22 cellular contexts compared by ENCODE assay signal in the genomic region with DNA sequence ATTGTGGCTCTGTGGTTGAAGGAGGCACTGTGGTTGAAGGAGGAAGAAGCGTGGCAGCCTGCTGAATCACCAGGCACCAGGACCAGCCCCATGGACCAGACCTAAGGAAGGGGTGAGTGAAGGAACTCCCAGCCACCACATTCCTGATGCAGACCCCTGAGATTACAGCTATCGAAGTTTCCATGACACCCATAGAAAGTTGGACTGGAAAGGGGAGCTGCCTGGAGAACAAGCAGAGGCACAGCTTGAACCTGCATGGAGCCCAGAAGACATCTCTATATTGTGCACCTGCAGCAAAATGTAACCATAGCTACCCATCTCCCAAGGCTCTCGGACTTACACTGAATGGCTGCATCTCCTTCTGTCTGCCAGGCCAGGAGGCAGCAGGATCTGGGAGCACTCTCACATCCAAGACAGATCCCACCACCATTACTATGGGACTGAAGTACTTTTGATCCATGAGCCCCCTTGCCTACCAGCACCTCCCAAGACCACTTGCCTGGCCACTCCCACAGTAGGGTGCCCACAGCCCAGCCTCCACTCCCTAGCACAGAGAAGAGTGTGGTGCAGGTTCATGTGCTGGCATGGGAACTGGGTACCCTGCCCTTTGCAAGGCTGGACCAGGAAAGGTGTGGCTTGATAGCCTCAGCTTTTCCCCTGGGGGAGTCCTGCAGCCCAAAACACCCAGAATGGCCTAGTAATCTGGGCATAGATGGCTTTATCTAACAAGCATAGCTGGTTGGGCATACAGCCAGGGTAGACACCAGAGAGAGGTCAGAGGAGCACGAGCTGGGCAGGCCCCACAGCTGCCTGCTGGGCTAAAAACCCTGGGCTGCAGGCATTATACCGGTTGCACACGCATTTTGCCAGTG.
"Had no signal": no experiment of that assay in that cellular context is flagged by ENCODE, and none has a peak within 500 bp of the region (broad histone marks: within the 10 kb centered on the region; RNA-seq: fewer than 3 reads in every experiment).

No MANE protein-coding gene starts in this region.

- H3K9me3 Mint-ChIP-seq: activated CD8-positive, alpha-beta T cell treated with anti-CD3 and anti-CD28 coated beads for 36 hours; activated naive CD4-positive, alpha-beta T cell treated with anti-CD3 and anti-CD28 coated beads, Interleukin-2, amount 50 U/mL, for 24 hours; immature natural killer cell; memory B cell; nephron progenitor cell; T-helper 1 cell treated with Interleukin-12 subunit alpha and Interleukin-12 subunit beta and Interleukin-4 antibody, amounts not matched to agents 30 μg/mL and 1 μg/mL, for 36 hours had no signal

- H3K4me1 ChIP-seq: adrenal gland, spleen, upper lobe of left lung had no signal

- H3K27me3 ChIP-seq: adrenal gland, hepatocyte, upper lobe of left lung had no signal

- H3K27ac ChIP-seq: adrenal gland, hepatocyte, spleen, thoracic aorta, upper lobe of left lung had no signal

- H3K4me3 Mint-ChIP-seq: activated CD8-positive, alpha-beta memory T cell treated with anti-CD3 and anti-CD28 coated beads, Interleukin-2, amount 10 ng/mL, durations not matched to agents 7 days and 5 days; activated CD8-positive, alpha-beta T cell treated with anti-CD3 and anti-CD28 coated beads for 36 hours; activated naive CD4-positive, alpha-beta T cell treated with anti-CD3 and anti-CD28 coated beads, Interleukin-2, amount 50 U/mL, for 24 hours; immature natural killer cell; memory B cell; nephron progenitor cell; T-helper 1 cell treated with Interleukin-12 subunit alpha and Interleukin-12 subunit beta and Interleukin-4 antibody, amounts not matched to agents 30 μg/mL and 1 μg/mL, for 36 hours had no signal

- DNase-seq: activated CD4-positive, alpha-beta T cell treated with anti-CD3 and anti-CD28 coated beads for 48 hours; activated CD8-positive, alpha-beta memory T cell treated with anti-CD3 and anti-CD28 coated beads, Interleukin-2, amount 10 ng/mL, durations not matched to agents 7 days and 5 days; activated CD8-positive, alpha-beta T cell treated with anti-CD3 and anti-CD28 coated beads for 36 hours; activated gamma-delta T cell treated with Interleukin-2 at 50 U/mL for 16 hours; central memory CD4-positive, alpha-beta T cell; effector memory CD4-positive, alpha-beta T cell; foreskin melanocyte; immature natural killer cell; nephron progenitor cell; nucleus accumbens; posterior cingulate gyrus; spleen; stimulated activated CD4-positive, alpha-beta T cell treated with anti-CD3 and anti-CD28 coated beads, Interleukin-4, amount 100 ng/mL, for 1 hour; stimulated activated naive CD4-positive, alpha-beta T cell; T1000; upper lobe of left lung had no signal

- H3K9me3 ChIP-seq: adrenal gland, spleen, thoracic aorta, upper lobe of left lung had no signal

- H3K4me1 Mint-ChIP-seq: activated CD8-positive, alpha-beta memory T cell treated with anti-CD3 and anti-CD28 coated beads, Interleukin-2, amount 10 ng/mL, durations not matched to agents 7 days and 5 days; activated naive CD4-positive, alpha-beta T cell treated with anti-CD3 and anti-CD28 coated beads, Interleukin-2, amount 50 U/mL, for 24 hours; immature natural killer cell; memory B cell; nephron progenitor cell had no signal

- H3K27ac Mint-ChIP-seq: activated CD8-positive, alpha-beta memory T cell treated with anti-CD3 and anti-CD28 coated beads, Interleukin-2, amount 10 ng/mL, durations not matched to agents 7 days and 5 days; activated CD8-positive, alpha-beta T cell treated with anti-CD3 and anti-CD28 coated beads for 36 hours; activated naive CD4-positive, alpha-beta T cell treated with anti-CD3 and anti-CD28 coated beads, Interleukin-2, amount 50 U/mL, for 24 hours; immature natural killer cell; memory B cell; nephron progenitor cell; T-helper 1 cell treated with Interleukin-12 subunit alpha and Interleukin-12 subunit beta and Interleukin-4 antibody, amounts not matched to agents 30 μg/mL and 1 μg/mL, for 36 hours had no signal

- H3K36me3 ChIP-seq: adrenal gland, spleen, thoracic aorta, upper lobe of left lung had no signal

- H3K4me3 ChIP-seq: adrenal gland, hepatocyte, spleen, thoracic aorta, upper lobe of left lung had no signal

- ATAC-seq: activated CD8-positive, alpha-beta memory T cell treated with anti-CD3 and anti-CD28 coated beads, Interleukin-2, amount 10 ng/mL, durations not matched to agents 7 days and 5 days; activated CD8-positive, alpha-beta T cell treated with anti-CD3 and anti-CD28 coated beads for 36 hours had no signal

- H3K36me3 Mint-ChIP-seq: activated CD8-positive, alpha-beta memory T cell treated with anti-CD3 and anti-CD28 coated beads, Interleukin-2, amount 10 ng/mL, durations not matched to agents 7 days and 5 days; activated naive CD4-positive, alpha-beta T cell treated with anti-CD3 and anti-CD28 coated beads, Interleukin-2, amount 50 U/mL, for 24 hours; immature natural killer cell; memory B cell had no signal

- H3K4me2 ChIP-seq: hepatocyte had no signal

- H2AFZ ChIP-seq: hepatocyte had no signal
